In the genomic region with DNA sequence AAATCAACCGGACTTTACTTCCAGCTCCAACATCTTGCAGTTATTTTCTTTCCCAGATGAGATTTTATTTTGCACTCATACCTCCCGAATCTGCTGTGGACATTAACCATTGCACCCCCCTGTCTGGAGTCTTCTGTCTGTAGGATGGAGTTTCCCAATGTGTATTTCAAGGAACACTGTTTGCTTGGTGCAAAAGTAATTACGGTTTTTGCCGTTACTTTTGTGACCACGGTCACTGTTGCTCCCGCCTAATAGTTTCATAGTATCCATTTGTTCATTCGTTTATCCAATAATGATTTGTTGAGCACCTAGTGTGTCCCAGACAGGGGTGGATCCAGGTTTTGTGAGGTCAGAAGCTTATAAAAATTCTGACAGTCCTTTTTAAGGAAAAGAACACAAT, we compare ENCODE assay signal across 28 cellular contexts.
"Had no signal": no experiment of that assay in that cellular context is flagged by ENCODE, and none has a peak within 500 bp of the region (broad histone marks: within the 10 kb centered on the region; RNA-seq: fewer than 3 reads in every experiment).

No MANE protein-coding gene starts in this region.

- H3K9ac ChIP-seq: neural progenitor cell, parathyroid adenoma had no signal

- H3K4me3 ChIP-seq: neural progenitor cell, ovary, psoas muscle, skin epidermis, smooth muscle cell, spleen, suprapubic skin, testis, tibial artery, transverse colon, upper lobe of right lung, uterus had no signal

- H3K79me2 ChIP-seq: parathyroid adenoma had no signal

- H2AFZ ChIP-seq: neural progenitor cell, parathyroid adenoma had no signal

- H3K27ac ChIP-seq: neural progenitor cell, ovary, parathyroid adenoma, psoas muscle, skin epidermis, spleen, suprapubic skin, testis, tibial artery, transverse colon, upper lobe of right lung, uterus had no signal

- H3K4me2 ChIP-seq: neural progenitor cell, smooth muscle cell had no signal

- ATAC-seq: natural killer cell; psoas muscle; right cardiac atrium; sciatic nerve; stimulated activated memory B cell treated with anti-CD40 and anti-IgM and Interleukin-4, amounts not matched to agents 10 μg/mL and 1 μg/mL and 100 μg/mL, for 72 hours; stimulated activated naive CD8-positive, alpha-beta T cell treated with anti-CD3 and anti-CD28 coated beads, Interleukin-15, amount 100 ng/mL, for 72 hours; stimulated activated naive CD8-positive, alpha-beta T cell treated with anti-CD3 and anti-CD28 coated beads, Interleukin-15, Interleukin-2, amounts not matched to agents 100 U/mL and 50 U/mL, for 24 hours; upper lobe of right lung had no signal

- H3K27me3 ChIP-seq: neural progenitor cell, ovary, suprapubic skin, testis, transverse colon, uterus had no signal

- H3K9me3 ChIP-seq: ovary, psoas muscle, spleen, suprapubic skin, testis, tibial artery, transverse colon, upper lobe of right lung, uterus had no signal

- H3K36me3 ChIP-seq: neural progenitor cell, ovary, spleen, suprapubic skin, tibial artery, transverse colon, upper lobe of right lung, uterus had no signal

- H3K4me1 ChIP-seq: neural progenitor cell, parathyroid adenoma, psoas muscle, suprapubic skin, testis, tibial artery, transverse colon, upper lobe of right lung, uterus had no signal

- DNase-seq: natural killer cell; occipital lobe; ovary; posterior cingulate gyrus; psoas muscle; right cardiac atrium; spleen; stimulated activated CD4-positive, alpha-beta T cell treated with anti-CD3 and anti-CD28 coated beads, Interleukin-12 subunit alpha, Interleukin-12 subunit beta, amount 100 ng/mL, for 4 hours; stimulated activated CD4-positive, alpha-beta T cell treated with anti-CD3 and anti-CD28 coated beads, Interleukin-1b, Interleukin-23, amount 100 ng/mL, for 48 hours; stimulated activated CD4-positive, alpha-beta T cell treated with anti-CD3 and anti-CD28 coated beads, Interleukin-4, amount 100 ng/mL, for 1 hour; stimulated activated CD4-positive, alpha-beta T cell treated with anti-CD3 and anti-CD28 coated beads, Interleukin-4, amount 100 ng/mL, for 4 hours; stimulated activated CD8-positive, alpha-beta memory T cell treated with anti-CD3 and anti-CD28 coated beads, Interleukin-4, amount 100 ng/mL, for 48 hours; stimulated activated naive CD4-positive, alpha-beta T cell; stimulated activated naive CD8-positive, alpha-beta T cell treated with anti-CD3 and anti-CD28 coated beads, Interleukin-15, amount 100 ng/mL, for 72 hours; stimulated activated naive CD8-positive, alpha-beta T cell treated with anti-CD3 and anti-CD28 coated beads, Interleukin-15, Interleukin-2, amounts not matched to agents 100 U/mL and 50 U/mL, for 24 hours; substantia nigra; testis; tibial artery; transverse colon; upper lobe of right lung; uterus had no signal
